In genomic region chr6:33678246-33678931, GRCh38 we compare ENCODE assay signal across 20 cellular contexts.
"Had no signal": no experiment of that assay in that cellular context is flagged by ENCODE, and none has a peak within 500 bp of the region (broad histone marks: within the 10 kb centered on the region; RNA-seq: fewer than 3 reads in every experiment).

No MANE protein-coding gene starts in this region.

- H3K27ac Mint-ChIP-seq: activated naive CD8-positive, alpha-beta T cell treated with anti-CD3 and anti-CD28 coated beads, Interleukin-2, amount 50 U/mL, for 24 hours; dendritic cell treated with granulocyte-macrophage colony-stimulating factor and Interleukin-4, amounts not matched to agents 40 ng/mL and 50 ng/mL, for 4 days had no signal

- H3K36me3 ChIP-seq: cardiac muscle cell, uterus had no signal

- H3K27me3 Mint-ChIP-seq: activated naive CD4-positive, alpha-beta T cell treated with anti-CD3 and anti-CD28 coated beads, Interleukin-2, amount 10 ng/mL, durations not matched to agents 7 days and 5 days; activated naive CD8-positive, alpha-beta T cell treated with anti-CD3 and anti-CD28 coated beads, Interleukin-2, amount 50 U/mL, for 24 hours; dendritic cell treated with granulocyte-macrophage colony-stimulating factor and Interleukin-4, amounts not matched to agents 40 ng/mL and 50 ng/mL, for 4 days; memory B cell had no signal

- H3K4me3 Mint-ChIP-seq: activated naive CD4-positive, alpha-beta T cell treated with anti-CD3 and anti-CD28 coated beads, Interleukin-2, amount 10 ng/mL, durations not matched to agents 7 days and 5 days; activated naive CD8-positive, alpha-beta T cell treated with anti-CD3 and anti-CD28 coated beads, Interleukin-2, amount 50 U/mL, for 24 hours; dendritic cell treated with granulocyte-macrophage colony-stimulating factor and Interleukin-4, amounts not matched to agents 40 ng/mL and 50 ng/mL, for 4 days; memory B cell; neural crest cell had no signal

- H3K9me3 Mint-ChIP-seq: activated naive CD4-positive, alpha-beta T cell treated with anti-CD3 and anti-CD28 coated beads, Interleukin-2, amount 10 ng/mL, durations not matched to agents 7 days and 5 days; activated naive CD8-positive, alpha-beta T cell treated with anti-CD3 and anti-CD28 coated beads, Interleukin-2, amount 50 U/mL, for 24 hours; dendritic cell treated with granulocyte-macrophage colony-stimulating factor and Interleukin-4, amounts not matched to agents 40 ng/mL and 50 ng/mL, for 4 days; memory B cell; neural crest cell had no signal

- ATAC-seq: activated naive CD8-positive, alpha-beta T cell treated with anti-CD3 and anti-CD28 coated beads, Interleukin-2, amount 50 U/mL, for 24 hours; foreskin keratinocyte; left colon had no signal

- H3K9me3 ChIP-seq: prostate gland, right atrium auricular region, spleen, testis, uterus had no signal

- H3K4me3 ChIP-seq: cardiac muscle cell, prostate gland, right atrium auricular region, spleen, testis, uterus had no signal

- H3K27ac ChIP-seq: cardiac muscle cell, foreskin keratinocyte, prostate gland, right atrium auricular region, spleen, testis, uterus had no signal

- H3K4me1 ChIP-seq: foreskin keratinocyte, prostate gland, right atrium auricular region, uterus had no signal

- DNase-seq: activated effector memory CD4-positive, alpha-beta T cell treated with Interleukin-2 at 50 U/mL for 16 hours; activated naive CD4-positive, alpha-beta T cell treated with anti-CD3 and anti-CD28 coated beads, Interleukin-2, amount 10 ng/mL, durations not matched to agents 7 days and 5 days; activated naive CD8-positive, alpha-beta T cell treated with anti-CD3 and anti-CD28 coated beads, Interleukin-2, amount 50 U/mL, for 24 hours; activated T-cell treated with anti-CD3 and anti-CD28 coated beads, Interleukin-2, amount 50 U/mL, for 48 hours; effector CD4-positive, alpha-beta T cell; foreskin keratinocyte; left colon; spleen; stimulated activated CD4-positive, alpha-beta T cell treated with anti-CD3 and anti-CD28 coated beads, Interleukin-4, amount 100 ng/mL, for 1 hour; T-helper 1 cell; T-helper 9 cell; testis; trophoblast cell; uterus had no signal

- H3K27me3 ChIP-seq: cardiac muscle cell, foreskin keratinocyte, right atrium auricular region, spleen, testis, uterus had no signal
